In the genomic region with DNA sequence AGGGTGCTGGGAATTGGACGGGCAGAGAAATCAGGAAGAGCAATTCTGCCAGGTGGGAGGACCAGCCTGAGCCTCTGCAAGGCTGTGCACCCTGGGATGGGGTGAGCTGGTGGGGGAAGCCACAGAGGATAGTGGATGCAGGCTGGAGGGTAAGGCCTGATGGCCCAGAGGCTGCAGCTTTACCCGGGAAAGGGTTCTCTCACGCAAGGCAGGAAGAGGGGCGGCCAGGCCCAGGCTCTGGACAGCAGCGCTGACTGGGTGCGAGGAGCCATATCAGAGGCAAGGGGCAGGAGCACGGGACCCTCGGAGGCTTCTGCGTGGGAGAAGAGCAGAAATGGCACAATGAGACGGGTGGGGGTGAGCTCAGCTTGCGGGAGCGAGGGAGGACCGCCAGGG, we compare ENCODE assay signal across 31 cellular contexts.
"Had no signal": no experiment of that assay in that cellular context is flagged by ENCODE, and none has a peak within 500 bp of the region (broad histone marks: within the 10 kb centered on the region; RNA-seq: fewer than 3 reads in every experiment).

No MANE protein-coding gene starts in this region.

- H3K4me1 ChIP-seq: adrenal gland, body of pancreas, colonic mucosa, esophagus squamous epithelium, gastroesophageal sphincter had no signal

- ATAC-seq: activated CD4-positive, alpha-beta T cell treated with anti-CD3 and anti-CD28 coated beads for 36 hours; activated CD8-positive, alpha-beta memory T cell treated with anti-CD3 and anti-CD28 coated beads, Interleukin-2, amount 10 ng/mL, durations not matched to agents 7 days and 5 days; activated CD8-positive, alpha-beta T cell treated with anti-CD3 and anti-CD28 coated beads, Interleukin-2, amount 10 ng/mL, durations not matched to agents 7 days and 5 days; activated naive CD8-positive, alpha-beta T cell treated with anti-CD3 and anti-CD28 coated beads, Interleukin-2, amount 50 U/mL, for 24 hours; body of pancreas; gastroesophageal sphincter had no signal

- H3K4me1 Mint-ChIP-seq: activated CD4-positive, alpha-beta T cell treated with anti-CD3 and anti-CD28 coated beads for 36 hours; activated CD4-positive, alpha-beta T cell treated with anti-CD3 and anti-CD28 coated beads, Interleukin-2, amount 10 ng/mL, durations not matched to agents 24 days and 14 days; activated CD8-positive, alpha-beta memory T cell treated with anti-CD3 and anti-CD28 coated beads, Interleukin-2, amount 10 ng/mL, durations not matched to agents 7 days and 5 days; activated naive CD4-positive, alpha-beta T cell treated with anti-CD3 and anti-CD28 coated beads, Interleukin-2, amount 50 U/mL, for 24 hours; activated naive CD8-positive, alpha-beta T cell treated with anti-CD3 and anti-CD28 coated beads for 36 hours; activated naive CD8-positive, alpha-beta T cell treated with anti-CD3 and anti-CD28 coated beads, Interleukin-2, amount 50 U/mL, for 24 hours had no signal

- H3K9me3 Mint-ChIP-seq: activated CD4-positive, alpha-beta T cell treated with anti-CD3 and anti-CD28 coated beads, Interleukin-2, amount 10 ng/mL, durations not matched to agents 24 days and 14 days; activated naive CD4-positive, alpha-beta T cell treated with anti-CD3 and anti-CD28 coated beads, Interleukin-2, amount 50 U/mL, for 24 hours had no signal

- H3K27ac ChIP-seq: adrenal gland, body of pancreas, colonic mucosa, epithelial cell of prostate, esophagus squamous epithelium, gastroesophageal sphincter had no signal

- H3K9me3 ChIP-seq: adrenal gland, body of pancreas, colonic mucosa, esophagus squamous epithelium had no signal

- H3K27me3 Mint-ChIP-seq: activated CD4-positive, alpha-beta T cell treated with anti-CD3 and anti-CD28 coated beads, Interleukin-2, amount 10 ng/mL, durations not matched to agents 24 days and 14 days; activated CD8-positive, alpha-beta memory T cell treated with anti-CD3 and anti-CD28 coated beads, Interleukin-2, amount 10 ng/mL, durations not matched to agents 7 days and 5 days; dendritic cell treated with granulocyte-macrophage colony-stimulating factor and Interleukin-4, amounts not matched to agents 40 ng/mL and 50 ng/mL, for 4 days had no signal

- DNase-seq: activated CD4-positive, alpha-beta memory T cell treated with anti-CD3 and anti-CD28 coated beads for 36 hours; activated CD4-positive, alpha-beta T cell treated with anti-CD3 and anti-CD28 coated beads for 36 hours; activated CD4-positive, alpha-beta T cell treated with anti-CD3 and anti-CD28 coated beads, Interleukin-2, amount 10 ng/mL, durations not matched to agents 24 days and 14 days; activated CD4-positive, CD25-positive, alpha-beta regulatory T cell; activated CD4-positive, CD25-positive, alpha-beta regulatory T cell treated with anti-CD3 and anti-CD28 coated beads, Interleukin-2, amount 50 U/mL, for 72 hours; activated CD8-positive, alpha-beta memory T cell treated with anti-CD3 and anti-CD28 coated beads, Interleukin-2, amount 50 U/mL, for 4 hours; activated CD8-positive, alpha-beta T cell treated with anti-CD3 and anti-CD28 coated beads, Interleukin-2, amount 10 ng/mL, durations not matched to agents 7 days and 5 days; activated effector memory CD4-positive, alpha-beta T cell treated with anti-CD3 and anti-CD28 coated beads, Interleukin-2, amount 50 U/mL, for 16 hours; activated naive CD4-positive, alpha-beta T cell treated with anti-CD3 and anti-CD28 coated beads for 36 hours; activated naive CD8-positive, alpha-beta T cell treated with anti-CD3 and anti-CD28 coated beads for 36 hours; activated naive CD8-positive, alpha-beta T cell treated with anti-CD3 and anti-CD28 coated beads, Interleukin-2, amount 50 U/mL, for 24 hours; activated T-cell treated with anti-CD3 and anti-CD28 coated beads, Interleukin-2, amount 50 U/mL, for 1 hour; activated T-cell treated with anti-CD3 and anti-CD28 coated beads, Interleukin-2, amount 50 U/mL, for 48 hours; amygdala; body of pancreas; central memory CD4-positive, alpha-beta T cell; cerebellar nuclear complex; colonic mucosa; effector memory CD4-positive, alpha-beta T cell; esophagus squamous epithelium; foreskin melanocyte; T-helper 2 cell had no signal

- H3K36me3 Mint-ChIP-seq: activated CD4-positive, alpha-beta memory T cell treated with anti-CD3 and anti-CD28 coated beads for 36 hours; activated CD8-positive, alpha-beta memory T cell treated with anti-CD3 and anti-CD28 coated beads, Interleukin-2, amount 10 ng/mL, durations not matched to agents 7 days and 5 days; activated naive CD4-positive, alpha-beta T cell treated with anti-CD3 and anti-CD28 coated beads, Interleukin-2, amount 50 U/mL, for 24 hours; activated naive CD8-positive, alpha-beta T cell treated with anti-CD3 and anti-CD28 coated beads for 36 hours had no signal

- H3K4me3 ChIP-seq: adrenal gland, body of pancreas, colonic mucosa, dorsolateral prefrontal cortex, esophagus squamous epithelium, gastroesophageal sphincter had no signal

- H3K36me3 ChIP-seq: adrenal gland, colonic mucosa, esophagus squamous epithelium, gastroesophageal sphincter had no signal

- H3K27ac Mint-ChIP-seq: activated CD4-positive, alpha-beta memory T cell treated with anti-CD3 and anti-CD28 coated beads for 36 hours; activated CD4-positive, alpha-beta T cell treated with anti-CD3 and anti-CD28 coated beads for 36 hours; activated CD4-positive, alpha-beta T cell treated with anti-CD3 and anti-CD28 coated beads, Interleukin-2, amount 10 ng/mL, durations not matched to agents 24 days and 14 days; activated CD8-positive, alpha-beta memory T cell treated with anti-CD3 and anti-CD28 coated beads, Interleukin-2, amount 10 ng/mL, durations not matched to agents 7 days and 5 days; activated CD8-positive, alpha-beta T cell treated with anti-CD3 and anti-CD28 coated beads, Interleukin-2, amount 10 ng/mL, durations not matched to agents 7 days and 5 days; activated naive CD4-positive, alpha-beta T cell treated with anti-CD3 and anti-CD28 coated beads for 36 hours; activated naive CD4-positive, alpha-beta T cell treated with anti-CD3 and anti-CD28 coated beads, Interleukin-2, amount 50 U/mL, for 24 hours; activated naive CD8-positive, alpha-beta T cell treated with anti-CD3 and anti-CD28 coated beads for 36 hours; activated naive CD8-positive, alpha-beta T cell treated with anti-CD3 and anti-CD28 coated beads, Interleukin-2, amount 50 U/mL, for 24 hours; activated T-helper 1 cell treated with anti-CD3 and anti-CD28 coated beads, Interleukin-12 subunit alpha, Interleukin-12 subunit beta, Interleukin-2, Interleukin-4 antibody, amounts not matched to agents 30 ng/mL and 10 ng/mL and 1 ng/mL, durations not matched to agents 14 hours and 24 hours and 36 hours; activated T-helper 2 cell treated with anti-CD3 and anti-CD28 coated beads, Interferon-gamma antibody, Interleukin-2, Interleukin-4, amounts not matched to agents 10 μg/mL and 5 μg/mL and 100 μg/mL, durations not matched to agents 14 hours and 24 hours and 36 hours; dendritic cell treated with granulocyte-macrophage colony-stimulating factor and Interleukin-4, amounts not matched to agents 40 ng/mL and 50 ng/mL, for 4 days had no signal

- H3K4me3 Mint-ChIP-seq: activated CD4-positive, alpha-beta memory T cell treated with anti-CD3 and anti-CD28 coated beads for 36 hours; activated CD4-positive, alpha-beta T cell treated with anti-CD3 and anti-CD28 coated beads for 36 hours; activated CD4-positive, alpha-beta T cell treated with anti-CD3 and anti-CD28 coated beads, Interleukin-2, amount 10 ng/mL, durations not matched to agents 24 days and 14 days; activated CD8-positive, alpha-beta memory T cell treated with anti-CD3 and anti-CD28 coated beads, Interleukin-2, amount 10 ng/mL, durations not matched to agents 7 days and 5 days; activated CD8-positive, alpha-beta T cell treated with anti-CD3 and anti-CD28 coated beads, Interleukin-2, amount 10 ng/mL, durations not matched to agents 7 days and 5 days; activated naive CD4-positive, alpha-beta T cell treated with anti-CD3 and anti-CD28 coated beads for 36 hours; activated naive CD4-positive, alpha-beta T cell treated with anti-CD3 and anti-CD28 coated beads, Interleukin-2, amount 50 U/mL, for 24 hours; activated naive CD8-positive, alpha-beta T cell treated with anti-CD3 and anti-CD28 coated beads for 36 hours; activated naive CD8-positive, alpha-beta T cell treated with anti-CD3 and anti-CD28 coated beads, Interleukin-2, amount 50 U/mL, for 24 hours; activated T-helper 1 cell treated with anti-CD3 and anti-CD28 coated beads, Interleukin-12 subunit alpha, Interleukin-12 subunit beta, Interleukin-2, Interleukin-4 antibody, amounts not matched to agents 30 ng/mL and 10 ng/mL and 1 ng/mL, durations not matched to agents 14 hours and 24 hours and 36 hours; dendritic cell treated with granulocyte-macrophage colony-stimulating factor and Interleukin-4, amounts not matched to agents 40 ng/mL and 50 ng/mL, for 4 days had no signal

- H3K27me3 ChIP-seq: adrenal gland, colonic mucosa had no signal
